16 cellular contexts compared by ENCODE assay signal in genomic region chr2:70101174-70101573, GRCh38. TPM values are rescaled to one million over a fixed set of nuclear protein-coding genes. Genes with fewer than 3 reads are reported as not detected.
A peak's percentile ranks its signal among the peaks of the same experiment; 100 is the strongest.
DNase-seq lines count a peak whose midpoint lies in the region; ATAC-seq and TF ChIP-seq lines count a peak whose summit lies in the region.
"Had no signal": no experiment of that assay in that cellular context is flagged by ENCODE, and none has a peak within 500 bp of the region (broad histone marks: within the 10 kb centered on the region; RNA-seq: fewer than 3 reads in every experiment).

No MANE protein-coding gene starts in this region.

- ATAC-seq in stimulated activated naive CD8-positive, alpha-beta T cell treated with anti-CD3 and anti-CD28 coated beads, Interleukin-15, Interleukin-2, amounts not matched to agents 100 U/mL and 50 U/mL, for 24 hours, result no peak
- ATAC-seq: CD8-positive, alpha-beta T cell had no signal

- H3K36me3 Mint-ChIP-seq in stimulated activated naive CD8-positive, alpha-beta T cell treated with anti-CD3 and anti-CD28 coated beads, Interleukin-15, Interleukin-2, amounts not matched to agents 100 ng/mL and 50 ng/mL, for 24 hours (ENCODE audit: low read depth), result no peaks in the 10 kb centered on the region
- H3K36me3 Mint-ChIP-seq in chondrocyte (ENCODE audit: low read depth) (no peaks in the 10 kb centered on the region), neural crest cell (ENCODE audit: low read depth) (no peaks in the 10 kb centered on the region), glutamatergic neuron (ENCODE audit: unreplicated experiment) (no peaks in the 10 kb centered on the region)
- H3K36me3 Mint-ChIP-seq: CD8-positive, alpha-beta T cell had no signal

- H3K27ac Mint-ChIP-seq in stimulated activated naive CD8-positive, alpha-beta T cell treated with anti-CD3 and anti-CD28 coated beads, Interleukin-15, Interleukin-2, amounts not matched to agents 100 ng/mL and 50 ng/mL, for 24 hours, result peak overlapping the region; percentile 28
- H3K27ac Mint-ChIP-seq in chondrocyte (ENCODE audit: unreplicated experiment) (no peak overlapping the region), neural crest cell (ENCODE audit: unreplicated experiment) (peak overlapping the region; percentile 48), glutamatergic neuron (ENCODE audit: unreplicated experiment) (no peak overlapping the region)
- H3K27ac Mint-ChIP-seq: CD8-positive, alpha-beta T cell; HFFc6 had no signal

- H3K27me3 Mint-ChIP-seq in stimulated activated naive CD8-positive, alpha-beta T cell treated with anti-CD3 and anti-CD28 coated beads, Interleukin-15, Interleukin-2, amounts not matched to agents 100 ng/mL and 50 ng/mL, for 24 hours, result no peaks in the 10 kb centered on the region
- H3K27me3 Mint-ChIP-seq in chondrocyte (ENCODE audit: low read depth) (no peaks in the 10 kb centered on the region), neural crest cell (ENCODE audit: low read depth) (no peaks in the 10 kb centered on the region), glutamatergic neuron (ENCODE audit: unreplicated experiment) (no peaks in the 10 kb centered on the region)

- no peak for TF ChIP-seq CTCF in chondrocyte (IDR thresholded peaks at IDR 0.05)
- TF ChIP-seq CTCF in neural crest cell (conservative IDR thresholded peaks at IDR 0.05), result no peak
- no peak for TF ChIP-seq CTCF in glutamatergic neuron (IDR thresholded peaks at IDR 0.05; ENCODE audit: partially characterized antibody, unreplicated experiment)

- no peak overlapping the region for H3K4me3 Mint-ChIP-seq in stimulated activated naive CD8-positive, alpha-beta T cell treated with anti-CD3 and anti-CD28 coated beads, Interleukin-15, Interleukin-2, amounts not matched to agents 100 ng/mL and 50 ng/mL, for 24 hours
- H3K4me3 Mint-ChIP-seq in chondrocyte (ENCODE audit: unreplicated experiment), result no peak overlapping the region
- H3K4me3 Mint-ChIP-seq in neural crest cell, result no peak overlapping the region
- no peak overlapping the region for H3K4me3 Mint-ChIP-seq in glutamatergic neuron (ENCODE audit: unreplicated experiment)
- H3K4me3 Mint-ChIP-seq: CD8-positive, alpha-beta T cell; HFFc6 had no signal

- no peak for DNase-seq in stimulated activated naive CD8-positive, alpha-beta T cell treated with anti-CD3 and anti-CD28 coated beads, Interleukin-15, Interleukin-2, amounts not matched to agents 100 U/mL and 50 U/mL, for 24 hours
- DNase-seq in chondrocyte (ENCODE audit: low spot score) (peak; percentile 9), neural crest cell (ENCODE audit: low read depth, low spot score) (no peak), AG08395 (ENCODE audit: low spot score) (no peak), glutamatergic neuron (no peak), hepatic stellate cell (ENCODE audit: low spot score) (no peak)
- DNase-seq: ACHN; BE2C; CD8-positive, alpha-beta T cell; COR-L47; DMS153; DMS79 treated with DMSO at 0.1 percent for 48 hours; EL; GOT3; HFFc6 had no signal

- peaks cover 52% of the 10 kb centered on the region for H3K4me1 Mint-ChIP-seq in stimulated activated naive CD8-positive, alpha-beta T cell treated with anti-CD3 and anti-CD28 coated beads, Interleukin-15, Interleukin-2, amounts not matched to agents 100 ng/mL and 50 ng/mL, for 24 hours (ENCODE audit: low read depth)
- H3K4me1 Mint-ChIP-seq in chondrocyte (ENCODE audit: low read depth) (peaks cover 18% of the 10 kb centered on the region), neural crest cell (peaks cover 16% of the 10 kb centered on the region), glutamatergic neuron (ENCODE audit: low read depth, unreplicated experiment) (peaks cover 6% of the 10 kb centered on the region)

- no peaks in the 10 kb centered on the region for H3K9me3 Mint-ChIP-seq in stimulated activated naive CD8-positive, alpha-beta T cell treated with anti-CD3 and anti-CD28 coated beads, Interleukin-15, Interleukin-2, amounts not matched to agents 100 ng/mL and 50 ng/mL, for 24 hours
- H3K9me3 Mint-ChIP-seq in chondrocyte (ENCODE audit: low read depth) (no peaks in the 10 kb centered on the region), neural crest cell (no peaks in the 10 kb centered on the region), glutamatergic neuron (ENCODE audit: unreplicated experiment) (no peaks in the 10 kb centered on the region)
- H3K9me3 Mint-ChIP-seq: CD8-positive, alpha-beta T cell; HFFc6 had no signal

RNA-seq across cellular contexts. Expression of gene PCBP1, which starts 13.9 kb away (rescaled TPM):
- total RNA-seq in chondrocyte (220 to 240 TPM (median 221 TPM) in 3 replicates), neural crest cell (365 and 382 TPM in 2 replicates), glutamatergic neuron (ENCODE audit: unreplicated experiment) (301 TPM)

Comparison
In these comparisons a context has a peak if more than half of its experiments do, and no peak if none do; other contexts are left out.
1. H3K27ac Mint-ChIP-seq: peak in stimulated activated naive CD8-positive, alpha-beta T cell treated with anti-CD3 and anti-CD28 coated beads, Interleukin-15, Interleukin-2, amounts not matched to agents 100 ng/mL and 50 ng/mL, for 24 hours (single experiment) and neural crest cell (single experiment); none in chondrocyte (single experiment) and glutamatergic neuron (single experiment).